Comparison of ENCODE assay signal across 11 cellular contexts in genomic region chr22:29784451-29785361, GRCh38. TPM values are rescaled to one million over a fixed set of nuclear protein-coding genes. Genes with fewer than 3 reads are reported as not detected.
DNase-seq lines count a peak whose midpoint lies in the region; ATAC-seq and TF ChIP-seq lines count a peak whose summit lies in the region.
"Had no signal": no experiment of that assay in that cellular context is flagged by ENCODE, and none has a peak within 500 bp of the region (broad histone marks: within the 10 kb centered on the region; RNA-seq: fewer than 3 reads in every experiment).

No MANE protein-coding gene starts in this region.

- TF ChIP-seq CTCF in upper lobe of right lung (IDR thresholded peaks at IDR 0.05) = no peak

- no peak overlapping the region for H3K9ac ChIP-seq in neuronal stem cell (ENCODE audit: low read depth, low read length, poor library complexity)
- no peak overlapping the region for H3K9ac ChIP-seq in trophoblast cell (ENCODE audit: low read length)

- peaks cover 2% of the 10 kb centered on the region for H3K79me1 ChIP-seq in neuronal stem cell (ENCODE audit: low read depth, low read length)
- no peaks in the 10 kb centered on the region for H3K79me1 ChIP-seq in trophoblast cell (ENCODE audit: low read length)

- no peak overlapping the region for H3K4ac ChIP-seq in neuronal stem cell (ENCODE audit: low read length)
- H3K4ac ChIP-seq in trophoblast cell (ENCODE audit: low read depth, low read length) = no peak overlapping the region

- peak; percentile 16 for ATAC-seq in upper lobe of right lung
- ATAC-seq in HG03039 (IDR thresholded peaks at IDR 0.05; ENCODE audit: unreplicated experiment) = no peak
- no peak for ATAC-seq in HG03159 (IDR thresholded peaks at IDR 0.05; ENCODE audit: unreplicated experiment)
- ATAC-seq: GM23338; stimulated activated naive CD8-positive, alpha-beta T cell treated with anti-CD3 and anti-CD28 coated beads, Interleukin-15, Interleukin-2, amounts not matched to agents 100 U/mL and 50 U/mL, for 24 hours had no signal

- no peak overlapping the region for H2BK15ac ChIP-seq in neuronal stem cell (ENCODE audit: low read length)

- no peak overlapping the region for H2AK5ac ChIP-seq in neuronal stem cell (ENCODE audit: low read depth, low read length)
- H2AK5ac ChIP-seq in trophoblast cell (ENCODE audit: low read length) = no peak overlapping the region

- H4K12ac ChIP-seq in trophoblast cell (ENCODE audit: low read depth, low read length) = no peak overlapping the region

- H2BK5ac ChIP-seq in neuronal stem cell (ENCODE audit: low read length) (no peak overlapping the region), trophoblast cell (ENCODE audit: low read depth, low read length, poor library complexity) (no peak overlapping the region)

- H2BK12ac ChIP-seq in neuronal stem cell (ENCODE audit: low read length) (no peak overlapping the region), trophoblast cell (ENCODE audit: low read length) (no peak overlapping the region)

- DNase-seq in anterior cingulate cortex (lab: John Stamatoyannopoulos, UW) (peak in 53 of 58 donors; percentile 7 to 84 (median 47)), head of caudate nucleus (peak in 39 of 42 donors; percentile 10 to 82 (median 54)), neuronal stem cell (ENCODE audit: low spot score) (no peak), upper lobe of right lung (no peak), trophoblast cell (no peak)
- DNase-seq: activated T-cell treated with anti-CD3 and anti-CD28 coated beads, Interleukin-2, amount 50 U/mL, for 1 hour; stimulated activated naive CD8-positive, alpha-beta T cell treated with anti-CD3 and anti-CD28 coated beads, Interleukin-15, Interleukin-2, amounts not matched to agents 100 U/mL and 50 U/mL, for 24 hours; T-helper 9 cell had no signal

- H3K4me3 ChIP-seq in neuronal stem cell (ENCODE audit: low read length in 2 of 2) = no peak overlapping the region
- no peak overlapping the region for H3K4me3 ChIP-seq in upper lobe of right lung
- no peak overlapping the region for H3K4me3 ChIP-seq in trophoblast cell (ENCODE audit: low read depth, low read length)
- H3K4me3 ChIP-seq: GM23338 had no signal

- H3K4me1 ChIP-seq in neuronal stem cell (ENCODE audit: control insufficient read depth in 2 of 2, insufficient read depth in 1 of 2, low read depth in 1 of 2, low read length in 2 of 2) (peaks cover 4 to 10% of the 10 kb centered on the region in 2 donors), upper lobe of right lung (peaks cover 24% of the 10 kb centered on the region), trophoblast cell (ENCODE audit: control insufficient read depth in 1 of 2, insufficient read depth in 2 of 2, low read length in 2 of 2) (peaks cover 21 to 23% of the 10 kb centered on the region in 2 experiments)

- H3K79me2 ChIP-seq in trophoblast cell (ENCODE audit: control insufficient read depth, insufficient read depth, low read length, poor library complexity) = no peaks in the 10 kb centered on the region

- H3K9me3 ChIP-seq in neuronal stem cell (replicated peaks in 1 of 2; ENCODE audit: control insufficient read depth in 2 of 2, insufficient read depth in 1 of 2, low read depth in 1 of 2, low read length in 2 of 2) = no peaks in the 10 kb centered on the region
- H3K9me3 ChIP-seq in upper lobe of right lung = no peaks in the 10 kb centered on the region
- no peaks in the 10 kb centered on the region for H3K9me3 ChIP-seq in trophoblast cell (ENCODE audit: insufficient read depth, low read depth, low read length)

- H4K91ac ChIP-seq in neuronal stem cell (ENCODE audit: low read depth, low read length, poor library complexity) (no peak overlapping the region), trophoblast cell (ENCODE audit: low read depth, low read length) (no peak overlapping the region)

- H3K18ac ChIP-seq in neuronal stem cell (ENCODE audit: low read length) (no peak overlapping the region), trophoblast cell (ENCODE audit: low read length) (no peak overlapping the region)

- no peaks in the 10 kb centered on the region for H3K27me3 ChIP-seq in neuronal stem cell (ENCODE audit: control insufficient read depth in 3 of 3, insufficient read depth in 3 of 3, low read depth in 1 of 3, low read length in 3 of 3)
- no peaks in the 10 kb centered on the region for H3K27me3 ChIP-seq in upper lobe of right lung
- H3K27me3 ChIP-seq in trophoblast cell (ENCODE audit: insufficient read depth, low read length) = no peaks in the 10 kb centered on the region

- no peak overlapping the region for H3K23ac ChIP-seq in neuronal stem cell (ENCODE audit: low read depth, low read length, poor library complexity)
- no peak overlapping the region for H3K23ac ChIP-seq in trophoblast cell (ENCODE audit: low read length)

- H2AFZ ChIP-seq in neuronal stem cell (ENCODE audit: low read length) = peak overlapping the region; percentile 60
- no peak overlapping the region for H2AFZ ChIP-seq in trophoblast cell (ENCODE audit: insufficient read depth, low read length, poor library complexity)
- H2AFZ ChIP-seq: GM23338 had no signal

- WGBS in neuronal stem cell (ENCODE audit: extremely low coverage in 2 of 2, insufficient read length in 2 of 2, insufficient replicate concordance in 1 of 2), 2 donors = no CpG with 5 or more reads among the region's 9 CpGs
- no CpG with 5 or more reads among the region's 9 CpGs for WGBS in trophoblast cell (ENCODE audit: extremely low coverage, insufficient coverage, insufficient read length)

- intact Hi-C loops in head of caudate nucleus (cut with DNase I) (no loop called here), upper lobe of right lung (cut with DNase I) (no loop called here)

- H2BK120ac ChIP-seq in neuronal stem cell (ENCODE audit: low read depth, low read length) (no peak overlapping the region), trophoblast cell (ENCODE audit: insufficient read depth, low read length, poor library complexity) (no peak overlapping the region)

- H3K27ac ChIP-seq in neuronal stem cell (replicated peaks; ENCODE audit: low read length) = no peak overlapping the region
- H3K27ac ChIP-seq in upper lobe of right lung = peak overlapping the region; percentile 59
- H3K27ac ChIP-seq in trophoblast cell (ENCODE audit: low read depth, low read length) = no peak overlapping the region

- H3K4me2 ChIP-seq in neuronal stem cell (ENCODE audit: insufficient read depth, low read length, poor library complexity, severe bottlenecking) (no peak overlapping the region), trophoblast cell (ENCODE audit: low read length) (no peak overlapping the region)
- H3K4me2 ChIP-seq: GM23338 had no signal

- H4K8ac ChIP-seq in neuronal stem cell (ENCODE audit: low read depth, low read length) = no peak overlapping the region
- no peak overlapping the region for H4K8ac ChIP-seq in trophoblast cell (ENCODE audit: low read depth, low read length)

- H3K36me3 ChIP-seq in neuronal stem cell (replicated peaks in 1 of 2; ENCODE audit: control insufficient read depth in 2 of 2, insufficient read depth in 2 of 2, low read length in 2 of 2) = peaks cover 1 to 20% of the 10 kb centered on the region in 2 donors
- peaks cover 23% of the 10 kb centered on the region for H3K36me3 ChIP-seq in upper lobe of right lung
- peaks cover 17 to 20% of the 10 kb centered on the region in 2 experiments for H3K36me3 ChIP-seq in trophoblast cell (ENCODE audit: control insufficient read depth in 1 of 2, insufficient read depth in 2 of 2, low read length in 2 of 2)

- H3K14ac ChIP-seq in neuronal stem cell (ENCODE audit: low read length) (no peak overlapping the region), trophoblast cell (ENCODE audit: low read length) (no peak overlapping the region)

RNA-seq across cellular contexts. Expression of gene UQCR10, which starts 17.5 kb away (rescaled TPM):
- 169 TPM for polyA plus RNA-seq in neuronal stem cell (2013, experiment 1 of 2)
- 171 TPM for polyA plus RNA-seq in neuronal stem cell (2013, experiment 2 of 2)
- total RNA-seq in upper lobe of right lung = 86.3 TPM
- polyA plus RNA-seq in trophoblast cell (2013) = 143 and 144 TPM in 2 replicates

RNA-seq across cellular contexts. Expression of gene ZMAT5, which starts 17.9 kb away (rescaled TPM):
- 23.3 TPM for polyA plus RNA-seq in neuronal stem cell (2013, experiment 1 of 2)
- 23.0 TPM for polyA plus RNA-seq in neuronal stem cell (2013, experiment 2 of 2)
- total RNA-seq in upper lobe of right lung = 16.8 TPM
- polyA plus RNA-seq in trophoblast cell (2013) = 12.7 and 14.0 TPM in 2 replicates

RNA-seq across cellular contexts. Expression of gene ASCC2, which starts 53.4 kb away (rescaled TPM):
- 23.2 TPM for polyA plus RNA-seq in neuronal stem cell (2013, experiment 1 of 2)
- 24.0 TPM for polyA plus RNA-seq in neuronal stem cell (2013, experiment 2 of 2)
- total RNA-seq in upper lobe of right lung = 54.6 TPM
- 50.2 and 51.2 TPM in 2 replicates for polyA plus RNA-seq in trophoblast cell (2013)

Comparison
In these comparisons a context has a peak if more than half of its experiments do, and no peak if none do; other contexts are left out.
1. DNase-seq: peak in anterior cingulate cortex (53 of 58) and head of caudate nucleus (39 of 42); none in neuronal stem cell (single experiment), upper lobe of right lung (single experiment) and trophoblast cell (0 of 2).